ENCODE assay signal across 8 cellular contexts in the genomic region with DNA sequence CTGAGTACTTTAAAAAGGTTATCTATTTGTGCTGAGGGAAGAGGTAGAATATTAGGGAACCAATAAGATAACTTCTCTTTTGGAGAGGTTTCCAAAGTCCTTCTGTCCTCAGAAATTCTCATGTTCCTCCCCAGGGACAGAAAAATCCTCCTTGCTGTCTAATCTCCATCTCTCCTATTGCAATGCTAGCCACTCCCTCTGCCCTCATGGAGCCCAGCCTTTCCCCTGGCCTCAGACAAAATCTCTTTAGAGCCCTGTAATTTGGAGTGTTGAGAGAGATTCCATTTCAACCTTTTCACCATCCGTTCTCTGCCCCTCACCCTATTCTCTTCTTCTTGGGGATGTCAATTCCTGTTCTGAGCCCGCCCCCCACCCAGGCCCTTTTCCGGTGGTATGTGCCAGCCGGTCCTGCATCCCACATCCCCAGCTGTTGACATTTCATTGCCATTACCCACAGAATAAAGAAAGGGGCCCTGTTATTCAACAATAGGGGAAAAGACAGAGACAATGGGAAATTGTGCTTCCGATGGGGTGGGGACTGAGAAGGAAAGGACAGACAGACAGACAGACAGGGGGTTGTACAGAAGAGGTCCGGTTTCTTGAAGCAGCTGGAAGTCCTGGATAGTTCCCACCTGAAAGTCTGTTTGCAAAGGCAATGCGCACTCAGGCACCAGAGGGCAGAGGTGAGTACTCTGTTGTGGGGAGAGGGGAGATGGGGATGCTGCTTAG. TPM values are rescaled to one million over a fixed set of nuclear protein-coding genes. Genes with fewer than 3 reads are reported as not detected.
DNase-seq lines count a peak whose midpoint lies in the region; ATAC-seq, FAIRE-seq and TF ChIP-seq lines count a peak whose summit lies in the region.

Gene HAPLN2 (plus strand): TSS at position 563 of the 729 bp plus-strand sequence. CDS start 4,076 bp downstream, outside the sequence.

- no peak for FAIRE-seq in small intestine (lab: Jason Lieb, UNC)

- WGBS in small intestine, 3 donors, result 8 to 9% (median 8%) methylated on average over 7 of the region's 7 CpGs

- peak within 1 kb of the TSS; percentile 17; the same call in 1 of the 2 replicates for H3K4me2 ChIP-seq in OCI-LY3 (ENCODE audit: low read length)

- no peak within 1 kb of the TSS for H2AFZ ChIP-seq in OCI-LY3 (ENCODE audit: low read depth, low read length)

- H3K4me3 ChIP-seq in cardiac muscle cell, result no peak within 1 kb of the TSS
- H3K4me3 ChIP-seq in OCI-LY3 (ENCODE audit: low read length), result no peak within 1 kb of the TSS
- peak within 1 kb of the TSS; percentile 13 to 74 (median 52) for H3K4me3 ChIP-seq in dorsolateral prefrontal cortex
- no peak within 1 kb of the TSS for H3K4me3 ChIP-seq in small intestine (ENCODE audit: low read depth in 1 of 2, low read length in 2 of 2)

- DNase-seq in cardiac muscle cell (ENCODE audit: low read depth in 1 of 2, low spot score in 1 of 2), result peak in 1 of 2 donors; percentile 53
- no peak for DNase-seq in Right ventricle myocardium superior
- DNase-seq in dorsolateral prefrontal cortex, result peak in 2 of 10 donors; percentile 41 to 59
- DNase-seq in small intestine, result peak; percentile 45

- peak; percentile 57 for TF ChIP-seq CTCF in cardiac muscle cell (IDR thresholded peaks at IDR 0.05; ENCODE audit: low read depth, low read length)
- TF ChIP-seq CTCF in OCI-LY3 (IDR thresholded peaks at IDR 0.05; ENCODE audit: low read depth, low read length), result peak; percentile 66
- peak in 46 of 56 donors; percentile 10 to 63 (median 40) for TF ChIP-seq CTCF in dorsolateral prefrontal cortex (IDR thresholded peaks at IDR 0.05 in 54 of 56, conservative IDR thresholded peaks at IDR 0.05 in 2 of 56; ENCODE audit: low read depth in 1 of 56, partially characterized antibody in 56 of 56)

- H3K79me2 ChIP-seq in OCI-LY3 (ENCODE audit: low read length), result no peaks in the 10 kb centered on the region

- ATAC-seq in Right ventricle myocardium superior (ENCODE audit: poor library complexity) (no peak), HG02981 (IDR thresholded peaks at IDR 0.05; ENCODE audit: unreplicated experiment) (no peak), GM18502 (IDR thresholded peaks at IDR 0.05; ENCODE audit: poor library complexity, unreplicated experiment) (no peak), GM19023 (IDR thresholded peaks at IDR 0.05; ENCODE audit: unreplicated experiment) (no peak)

- intact Hi-C loops in Right ventricle myocardium superior (cut with DNase I) (no loop called here), dorsolateral prefrontal cortex (cut with DNase I) (loop anchor here in 1 of 2 donors (5.0 kb wide), 1 partner anchor 117 kb away; the partner anchor contains the start of gene MEF2D)

- H3K4me1 ChIP-seq in cardiac muscle cell (ENCODE audit: low read depth) (peaks cover 20% of the 10 kb centered on the region), OCI-LY3 (ENCODE audit: low read length) (peaks cover 10% of the 10 kb centered on the region), small intestine (ENCODE audit: control insufficient read depth in 2 of 2, insufficient read depth in 1 of 2, low read depth in 1 of 2, low read length in 1 of 2) (no peaks in the 10 kb centered on the region)

- H3K9ac ChIP-seq in OCI-LY3 (ENCODE audit: low read length), result no peak within 1 kb of the TSS

- H3K27me3 ChIP-seq in cardiac muscle cell (peaks cover 46% of the 10 kb centered on the region), OCI-LY3 (ENCODE audit: low read depth, low read length) (peaks cover 29% of the 10 kb centered on the region), dorsolateral prefrontal cortex (peaks cover 0 to 7% (median 0%) of the 10 kb centered on the region in 45 donors), small intestine (ENCODE audit: control insufficient read depth in 2 of 2, insufficient read depth in 2 of 2, low read length in 2 of 2) (peaks cover 0 to 15% of the 10 kb centered on the region in 2 donors)

- no peaks in the 10 kb centered on the region for H4K20me1 ChIP-seq in OCI-LY3 (ENCODE audit: insufficient read depth, low read length)

- no peak within 1 kb of the TSS for H3K27ac ChIP-seq in cardiac muscle cell
- H3K27ac ChIP-seq in OCI-LY3 (ENCODE audit: low read length), result no peak within 1 kb of the TSS
- H3K27ac ChIP-seq in dorsolateral prefrontal cortex, result peak within 1 kb of the TSS; percentile 12 to 100 (median 98)
- H3K27ac ChIP-seq in small intestine (ENCODE audit: low read depth in 1 of 2, low read length in 1 of 2), result no peak within 1 kb of the TSS

- no peaks in the 10 kb centered on the region for H3K36me3 ChIP-seq in cardiac muscle cell
- H3K36me3 ChIP-seq in OCI-LY3 (replicated peaks; ENCODE audit: low read depth, low read length), result no peaks in the 10 kb centered on the region
- no peaks in the 10 kb centered on the region for H3K36me3 ChIP-seq in small intestine (ENCODE audit: control insufficient read depth in 2 of 2, insufficient read depth in 2 of 2, low read length in 2 of 2)

- H3K9me3 ChIP-seq in cardiac muscle cell (ENCODE audit: low read depth) (no peaks in the 10 kb centered on the region), OCI-LY3 (ENCODE audit: insufficient read depth, low read length) (no peaks in the 10 kb centered on the region), small intestine (ENCODE audit: control insufficient read depth, low read depth) (no peaks in the 10 kb centered on the region)

RNA-seq across cellular contexts. Expression of gene HAPLN2, which starts in this region (rescaled TPM):
- total RNA-seq in cardiac muscle cell (7.6 and 19.0 TPM in 2 replicates), Right ventricle myocardium superior (1.6 TPM), dorsolateral prefrontal cortex (100 to 1,000 TPM in 85 of 120 experiments, 10 to 100 TPM in 35; 30.2 to 650 (median 143) TPM)
- polyA plus RNA-seq in cardiac muscle cell (8.5 and 15.7 TPM in 2 replicates), small intestine (10 to 100 TPM in 2 of 3 donors, under 1 TPM in 1; 0.82 to 25.9 (median 12.5) TPM)

Comparison
In these comparisons a context has a peak if more than half of its experiments do, and no peak if none do; other contexts are left out.
1. H3K27ac ChIP-seq: peak in dorsolateral prefrontal cortex (59 of 59); none in cardiac muscle cell (single experiment), OCI-LY3 (single experiment) and small intestine (0 of 2).
2. H3K4me3 ChIP-seq: peak in dorsolateral prefrontal cortex (59 of 59); none in cardiac muscle cell (single experiment), OCI-LY3 (single experiment) and small intestine (0 of 2).
3. Peak in every context shown above with its lines, with median percentiles within 50 percentile points of each other: CTCF ChIP-seq.